In the genomic region with DNA sequence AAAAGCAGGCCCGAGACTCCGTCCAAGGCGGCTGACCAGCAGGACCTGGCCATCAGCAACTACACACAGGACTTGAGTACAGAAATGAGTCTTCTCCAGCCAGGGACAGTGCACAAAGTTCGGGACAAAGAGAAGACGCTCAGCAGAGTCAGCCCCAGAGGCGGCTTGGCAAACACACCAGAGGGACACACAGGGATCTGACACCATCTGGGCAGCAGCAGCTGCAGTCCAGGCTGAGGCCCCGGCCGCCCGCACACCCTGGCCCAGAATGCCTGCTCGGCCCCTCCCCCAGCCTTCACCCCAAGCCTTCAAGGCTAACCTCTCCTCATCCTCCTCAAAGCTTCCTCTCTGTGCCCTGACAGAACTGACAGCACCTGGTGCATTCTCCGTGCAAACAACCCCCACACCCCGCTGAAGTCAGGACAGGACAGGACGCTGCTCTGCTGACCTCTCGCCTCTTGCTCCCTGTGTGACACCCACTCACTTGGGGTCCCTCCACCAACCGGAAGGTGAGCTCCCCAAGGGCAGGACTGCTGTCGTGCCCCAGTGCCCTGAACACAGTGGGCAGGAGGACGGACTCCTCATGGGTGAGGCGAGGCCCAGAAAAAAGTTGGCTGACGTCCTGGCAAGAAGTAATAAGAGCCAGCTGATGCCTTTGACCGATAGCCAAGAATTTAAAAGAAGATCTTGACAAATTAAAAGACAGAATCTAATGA, we compare ENCODE assay signal across 9 cellular contexts.
DNase-seq lines count a peak whose midpoint lies in the region; ATAC-seq, FAIRE-seq and TF ChIP-seq lines count a peak whose summit lies in the region.
"Had no signal": no experiment of that assay in that cellular context is flagged by ENCODE, and none has a peak within 500 bp of the region (broad histone marks: within the 10 kb centered on the region; RNA-seq: fewer than 3 reads in every experiment).

No MANE protein-coding gene starts in this region.

- H3K4me3 ChIP-seq in AG04450 (ENCODE audit: low read depth, low read length): peak overlapping the region; percentile 25
- peak overlapping the region; percentile 31 for H3K4me3 ChIP-seq in fibroblast of the aortic adventitia (ENCODE audit: low read depth, low read length)
- no peak overlapping the region for H3K4me3 ChIP-seq in osteoblast (ENCODE audit: insufficient read depth, low read length)

- no peaks in the 10 kb centered on the region for H3K36me3 ChIP-seq in osteoblast (ENCODE audit: insufficient read depth, low read length)

- peaks cover 25% of the 10 kb centered on the region for H3K79me2 ChIP-seq in osteoblast (ENCODE audit: insufficient read depth, low read length)

- no peaks in the 10 kb centered on the region for H4K20me1 ChIP-seq in osteoblast (ENCODE audit: insufficient read depth, low read length)

- DNase-seq in AG04450 (ENCODE audit: low read depth, low spot score) (no peak), SHP77 (lab: John Stamatoyannopoulos, UW) (peak; percentile 49 to 61), fibroblast of the aortic adventitia (ENCODE audit: low read depth) (peak; percentile 47), osteoblast (ENCODE audit: insufficient read length, low spot score, missing footprints) (peak; percentile 85), GM12891 (ENCODE audit: insufficient read length, low spot score) (no peak), NOMO-1 (lab: John Stamatoyannopoulos, UW; ENCODE audit: unreplicated experiment in 2 of 2) (no peak)
- DNase-seq: KG1 had no signal

- TF ChIP-seq POLR2A in GM12891 (IDR thresholded peaks at IDR 0.05; ENCODE audit: low read depth, low read length): no peak

- H3K27ac ChIP-seq in AG04450 (ENCODE audit: low read depth, low read length): peak overlapping the region; percentile 98
- H3K27ac ChIP-seq in osteoblast (ENCODE audit: low read depth, low read length): peak overlapping the region; percentile 94

- CTCF ChIA-PET in AG04450 (lab: Charles Lee): interaction anchor here (0.6 to 1.7 kb wide), 4 partner anchors 23 to 539 kb away, joined by 3 to 6 read pairs (median 4); no protein-coding TSS in a partner anchor

- no peaks in the 10 kb centered on the region for H3K27me3 ChIP-seq in AG04450 (ENCODE audit: control insufficient read depth, insufficient read depth, low read length)
- H3K27me3 ChIP-seq in osteoblast (ENCODE audit: insufficient read depth, low read length): no peaks in the 10 kb centered on the region

- H3K4me2 ChIP-seq in osteoblast (ENCODE audit: insufficient read depth, low read length): peak overlapping the region; percentile 32

- POLR2A ChIA-PET in AG04450 (lab: Yijun Ruan, JAX): interaction anchor here (0.6 to 1.7 kb wide), 9 partner anchors 22 to 703 kb away, joined by 3 to 9 read pairs (median 4); a partner anchor contains a TSS

- ATAC-seq in HG03354 (IDR thresholded peaks at IDR 0.05; ENCODE audit: poor library complexity, severe bottlenecking, unreplicated experiment) (no peak), GM21529 (IDR thresholded peaks at IDR 0.05; ENCODE audit: unreplicated experiment) (no peak)

- TF ChIP-seq CTCF in AG04450 (IDR thresholded peaks at IDR 0.05; ENCODE audit: low read depth, low read length) (no peak), fibroblast of the aortic adventitia (IDR thresholded peaks at IDR 0.05; ENCODE audit: insufficient read depth, low read length) (no peak), osteoblast (IDR thresholded peaks at IDR 0.05; ENCODE audit: extremely low read depth, low read depth, low read length) (no peak)

- peaks cover 6% of the 10 kb centered on the region; the same call in 1 of the 2 replicates for H3K9me3 ChIP-seq in AG04450 (ENCODE audit: control insufficient read depth, insufficient read depth, low read length)
- H3K9me3 ChIP-seq in osteoblast (ENCODE audit: low read depth, low read length): peaks cover 2% of the 10 kb centered on the region

- peak overlapping the region; percentile 74 for H2AFZ ChIP-seq in osteoblast (ENCODE audit: low read length)

- FAIRE-seq in GM12891 (lab: Jason Lieb, UNC): no peak

- peaks cover 36% of the 10 kb centered on the region for H3K4me1 ChIP-seq in osteoblast (ENCODE audit: insufficient read depth, low read length)

TF ChIP-seq in GM12891, 5 proteins besides CTCF, POLR2A, EP300 and RAD21:
- no peak for TF ChIP-seq PAX5 (IDR thresholded peaks at IDR 0.05; ENCODE audit: insufficient read depth, low read length, severe bottlenecking)
- TF ChIP-seq TAF1 (IDR thresholded peaks at IDR 0.05; ENCODE audit: low read depth, low read length): no peak
- TF ChIP-seq POLR2AphosphoS5 (IDR thresholded peaks at IDR 0.05; ENCODE audit: low read depth, low read length): no peak
- no peak for TF ChIP-seq SPI1 (IDR thresholded peaks at IDR 0.05; ENCODE audit: low read depth, low read length)
- TF ChIP-seq POU2F2 (IDR thresholded peaks at IDR 0.05; ENCODE audit: low read depth, low read length): no peak

Comparison
In these comparisons a context has a peak if more than half of its experiments do, and no peak if none do; other contexts are left out.
1. DNase-seq: peak in SHP77 (2 of 2), fibroblast of the aortic adventitia (single experiment) and osteoblast (single experiment); none in AG04450 (single experiment), GM12891 (single experiment) and NOMO-1 (0 of 2).